22 cellular contexts compared by ENCODE assay signal in the genomic region with DNA sequence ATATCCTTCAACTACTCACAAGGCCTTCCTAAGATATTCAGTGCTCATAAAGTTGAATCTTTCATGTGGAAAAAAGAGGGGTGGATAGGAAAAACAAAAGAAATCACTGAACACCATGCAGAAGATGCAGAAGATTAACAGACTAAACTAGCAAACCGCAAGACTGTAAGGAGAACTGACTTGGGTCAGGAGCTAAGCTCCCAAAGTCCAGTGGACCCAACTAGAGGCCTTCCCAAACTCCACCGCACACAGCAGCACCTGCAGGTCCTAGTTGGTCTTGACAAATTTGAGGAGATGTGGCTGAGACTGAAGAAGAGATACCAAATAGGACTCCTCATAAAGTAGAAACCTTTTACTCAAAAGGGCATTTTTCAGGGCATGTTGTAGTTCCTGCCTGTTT. TPM values are rescaled to one million over a fixed set of nuclear protein-coding genes. Genes with fewer than 3 reads are reported as not detected.
DNase-seq lines count a peak whose midpoint lies in the region; ATAC-seq and TF ChIP-seq lines count a peak whose summit lies in the region.
"Had no signal": no experiment of that assay in that cellular context is flagged by ENCODE, and none has a peak within 500 bp of the region (broad histone marks: within the 10 kb centered on the region; RNA-seq: fewer than 3 reads in every experiment).

No MANE protein-coding gene starts in this region.

- intact Hi-C loops in CD4-positive, alpha-beta memory T cell (cut with micrococcal nuclease) = no loop called here
- intact Hi-C loops in activated B cell treated with CpG ODN at 0.5 μM for 24 hours (cut with micrococcal nuclease) = no loop called here

- peaks cover 13 to 47% of the 10 kb centered on the region in 2 donors for H3K36me3 Mint-ChIP-seq in CD4-positive, alpha-beta memory T cell
- H3K36me3 Mint-ChIP-seq in H9 (ENCODE audit: insufficient read depth in 1 of 3, low read depth in 3 of 3) (peaks cover 14 to 35% (median 24%) of the 10 kb centered on the region in 3 experiments), activated B cell treated with CpG ODN at 0.5 μM for 24 hours (ENCODE audit: low read depth) (peaks cover 31% of the 10 kb centered on the region), mesothelial cell of epicardium (peaks cover 2% of the 10 kb centered on the region)

- H2BK120ac ChIP-seq in H9 (ENCODE audit: low read depth, low read length, poor library complexity, severe bottlenecking) = no peak overlapping the region

- no peak overlapping the region for H2AFZ ChIP-seq in H9 (ENCODE audit: low read length)

- no peak overlapping the region for H3K4me3 ChIP-seq in CD4-positive, alpha-beta memory T cell (ENCODE audit: low read length in 2 of 2)
- H3K4me3 ChIP-seq: colonic mucosa, left ventricle myocardium inferior, mucosa of descending colon, SK-N-MC, suprapubic skin had no signal

- no peak overlapping the region for H2BK12ac ChIP-seq in H9 (ENCODE audit: insufficient read length, low read depth, low read length)

- H4K8ac ChIP-seq in H9 (replicated peaks; ENCODE audit: insufficient read length, low read depth, low read length) = no peak overlapping the region

- no peak overlapping the region for H4K5ac ChIP-seq in H9 (ENCODE audit: insufficient read length, low read depth, low read length)

- H2BK15ac ChIP-seq in H9 (ENCODE audit: low read depth, low read length) = no peak overlapping the region

- no peak overlapping the region for H3K4me2 ChIP-seq in H9 (ENCODE audit: insufficient read depth, insufficient read length, low read length)

- H3K9ac ChIP-seq in H9 (ENCODE audit: extremely low read depth, insufficient read length, low read length) = no peak overlapping the region

- H3K27me3 ChIP-seq in CD4-positive, alpha-beta memory T cell (ENCODE audit: insufficient read depth, low read length) = no peaks in the 10 kb centered on the region
- H3K27me3 ChIP-seq in H9 (ENCODE audit: insufficient read depth, low read length) = no peaks in the 10 kb centered on the region
- H3K27me3 ChIP-seq: colonic mucosa, suprapubic skin had no signal

- POLR2A ChIA-PET in CD4-positive, alpha-beta memory T cell (lab: Charles Lee; ENCODE audit: partially characterized antibody) = interaction anchor here (6.7 kb wide), 1 partner anchor 81 kb away, joined by 107 read pairs; no protein-coding TSS in a partner anchor
- POLR2A ChIA-PET in activated B cell treated with CpG ODN at 0.5 μM for 24 hours (lab: Charles Lee) = no interaction called here

- H3K79me1 ChIP-seq in H9 (ENCODE audit: insufficient read depth, low read depth, low read length, poor library complexity, severe bottlenecking) = peaks cover 3% of the 10 kb centered on the region

- no peak overlapping the region for H2BK20ac ChIP-seq in H9 (ENCODE audit: low read depth, low read length, poor library complexity, severe bottlenecking)

- H3K23me2 ChIP-seq in H9 (ENCODE audit: insufficient read length, low read depth, low read length, poor library complexity, severe bottlenecking) = peaks cover 6% of the 10 kb centered on the region

- peaks cover 4% of the 10 kb centered on the region for H3K36me3 ChIP-seq in CD4-positive, alpha-beta memory T cell (ENCODE audit: insufficient read depth, low read length)
- H3K36me3 ChIP-seq: colonic mucosa, left ventricle myocardium inferior, suprapubic skin had no signal

- DNase-seq in CD4-positive, alpha-beta memory T cell = no peak
- DNase-seq in H9 = no peak
- DNase-seq in activated B cell treated with CpG ODN at 0.5 μM for 24 hours = no peak
- DNase-seq in mesothelial cell of epicardium (ENCODE audit: low spot score in 2 of 2, unreplicated experiment in 2 of 2) = no peak
- no peak for DNase-seq in iPS-NIHi7 (ENCODE audit: extremely low spot score)
- DNase-seq in NCI-H2227 (lab: John Stamatoyannopoulos, UW; ENCODE audit: unreplicated experiment) = no peak
- DNase-seq: colonic mucosa; DMS79; effector memory CD8-positive, alpha-beta T cell; foreskin melanocyte; HCEC 1CT; left ventricle myocardium inferior; mucosa of descending colon; NCI-H1092; NCI-H2029 treated with DMSO at 0.1 percent for 48 hours; T-helper 9 cell had no signal

- H3K23ac ChIP-seq in H9 (ENCODE audit: insufficient read length, low read depth, low read length) = no peak overlapping the region

- peaks cover 0 to 5% (median 0%) of the 10 kb centered on the region in 8 donors for H3K9me3 Mint-ChIP-seq in CD4-positive, alpha-beta memory T cell
- H3K9me3 Mint-ChIP-seq in H9 (peaks cover 9 to 19% of the 10 kb centered on the region in 2 experiments), activated B cell treated with CpG ODN at 0.5 μM for 24 hours (no peaks in the 10 kb centered on the region), mesothelial cell of epicardium (no peaks in the 10 kb centered on the region)
- H3K9me3 Mint-ChIP-seq: effector memory CD8-positive, alpha-beta T cell had no signal

- no CpG with 5 or more reads among the region's 2 CpGs for WGBS in H9 (ENCODE audit: extremely low coverage, insufficient read length, low lambda C conversion rate)

- CTCF ChIA-PET in CD4-positive, alpha-beta memory T cell (lab: Charles Lee; ENCODE audit: partially characterized antibody) = interaction anchor here (1.2 to 1.5 kb wide), 3 partner anchors 48 to 180 kb away, joined by 3 to 5 read pairs (median 3); a partner anchor contains a TSS
- CTCF ChIA-PET in activated B cell treated with CpG ODN at 0.5 μM for 24 hours (lab: Charles Lee) = interaction anchor here (1.0 kb wide), 1 partner anchor 280 kb away, joined by 3 read pairs; no protein-coding TSS in a partner anchor

- no peak overlapping the region for H3K18ac ChIP-seq in H9 (ENCODE audit: insufficient read length, low read depth, low read length)

- H3K14ac ChIP-seq in H9 (ENCODE audit: insufficient read depth, low read length) = no peak overlapping the region

- no peak overlapping the region for H3K4ac ChIP-seq in H9 (ENCODE audit: low read depth, low read length)

- no peak overlapping the region for H2AK5ac ChIP-seq in H9 (ENCODE audit: insufficient read length, low read length)

- H3K4me1 Mint-ChIP-seq in CD4-positive, alpha-beta memory T cell = peaks cover 47 to 84% (median 65%) of the 10 kb centered on the region in 4 donors
- H3K4me1 Mint-ChIP-seq in H9 (peaks cover 49 to 50% of the 10 kb centered on the region in 2 experiments), activated B cell treated with CpG ODN at 0.5 μM for 24 hours (peaks cover 51% of the 10 kb centered on the region), mesothelial cell of epicardium (peaks cover 20% of the 10 kb centered on the region)

- H4K91ac ChIP-seq in H9 (ENCODE audit: insufficient read length, low read depth, low read length) = no peak overlapping the region

- no peaks in the 10 kb centered on the region for H3K9me3 ChIP-seq in CD4-positive, alpha-beta memory T cell (ENCODE audit: control insufficient read depth in 1 of 2, low read length in 2 of 2)
- peaks cover 2% of the 10 kb centered on the region for H3K9me3 ChIP-seq in H9 (ENCODE audit: control insufficient read depth, low read depth, low read length)
- H3K9me3 ChIP-seq: colonic mucosa, left ventricle myocardium inferior, mucosa of descending colon, suprapubic skin had no signal

- no peaks in the 10 kb centered on the region for H4K20me1 ChIP-seq in H9 (ENCODE audit: control insufficient read depth, insufficient read depth, insufficient read length)

- no peak for ATAC-seq in activated B cell treated with CpG ODN at 0.5 μM for 24 hours (ENCODE audit: low read depth)
- ATAC-seq in HG02981 (IDR thresholded peaks at IDR 0.05; ENCODE audit: unreplicated experiment) = no peak
- ATAC-seq: effector memory CD8-positive, alpha-beta T cell; esophagus mucosa; mucosa of descending colon had no signal

- H2BK5ac ChIP-seq in H9 (ENCODE audit: insufficient read length, low read length) = no peak overlapping the region

- peaks cover 71% of the 10 kb centered on the region for H3K4me1 ChIP-seq in CD4-positive, alpha-beta memory T cell (ENCODE audit: insufficient read depth, low read length)
- H3K4me1 ChIP-seq in H9 (ENCODE audit: insufficient read depth, low read length) = peaks cover 22% of the 10 kb centered on the region; the same call in 1 of the 2 replicates

- H3K27me3 Mint-ChIP-seq in CD4-positive, alpha-beta memory T cell = no peaks in the 10 kb centered on the region
- no peaks in the 10 kb centered on the region; the same call in 1 of the 2 replicates for H3K27me3 Mint-ChIP-seq in H9 (ENCODE audit: low read depth)
- H3K27me3 Mint-ChIP-seq in activated B cell treated with CpG ODN at 0.5 μM for 24 hours = no peaks in the 10 kb centered on the region
- H3K27me3 Mint-ChIP-seq in mesothelial cell of epicardium (ENCODE audit: low read depth) = no peaks in the 10 kb centered on the region
- H3K27me3 Mint-ChIP-seq: effector memory CD8-positive, alpha-beta T cell had no signal

- peaks cover 10% of the 10 kb centered on the region; the same call in 1 of the 2 replicates for H3K79me2 ChIP-seq in H9 (ENCODE audit: insufficient read depth, low read length)

- peak overlapping the region in 6 of 7 donors; percentile 30 to 99 (median 74) for H3K27ac Mint-ChIP-seq in CD4-positive, alpha-beta memory T cell
- peak overlapping the region in 2 of 3 experiments; percentile 10 to 75; a peak in 3 of 7 replicates for H3K27ac Mint-ChIP-seq in H9
- peak overlapping the region; percentile 32 for H3K27ac Mint-ChIP-seq in activated B cell treated with CpG ODN at 0.5 μM for 24 hours
- peak overlapping the region; percentile 58 for H3K27ac Mint-ChIP-seq in mesothelial cell of epicardium
- H3K27ac Mint-ChIP-seq: progenitor cell of endocrine pancreas had no signal

- peak overlapping the region in 1 of 8 donors; percentile 35 for H3K4me3 Mint-ChIP-seq in CD4-positive, alpha-beta memory T cell
- H3K4me3 Mint-ChIP-seq in H9 = no peak overlapping the region
- H3K4me3 Mint-ChIP-seq in activated B cell treated with CpG ODN at 0.5 μM for 24 hours = no peak overlapping the region
- H3K4me3 Mint-ChIP-seq in mesothelial cell of epicardium = no peak overlapping the region

- TF ChIP-seq CTCF in H9 (conservative IDR thresholded peaks at IDR 0.05) (no peak), activated B cell treated with CpG ODN at 0.5 μM for 24 hours (IDR thresholded peaks at IDR 0.05) (no peak), mesothelial cell of epicardium (IDR thresholded peaks at IDR 0.05; ENCODE audit: unreplicated experiment) (no peak)

- no peak overlapping the region for H3K56ac ChIP-seq in H9 (ENCODE audit: insufficient read length, low read depth, low read length)

- H3K27ac ChIP-seq in CD4-positive, alpha-beta memory T cell (ENCODE audit: low read depth, low read length) = no peak overlapping the region
- H3K27ac ChIP-seq in H9 (ENCODE audit: insufficient read length, low read depth, low read length) = no peak overlapping the region
- H3K27ac ChIP-seq: colonic mucosa, left ventricle myocardium inferior, RWPE1, SK-N-MC, suprapubic skin had no signal

- H3T11ph ChIP-seq in H9 (ENCODE audit: low read length) = no peak overlapping the region

RNA-seq across cellular contexts. Expression of a gene that starts 3.3 kb away (rescaled TPM):
- total RNA-seq in CD4-positive, alpha-beta memory T cell = 10 to 100 TPM; 38.7 to 39.0 TPM
- 10 to 100 TPM; 13.1 to 31.0 TPM for polyA plus RNA-seq in CD4-positive, alpha-beta memory T cell
- total RNA-seq in H9 (2021) (24.6 and 25.1 TPM in 2 replicates), activated B cell treated with CpG ODN at 0.5 μM for 24 hours (20.5 and 21.8 TPM in 2 replicates), mesothelial cell of epicardium (17.5 to 18.4 TPM (median 17.6 TPM) in 3 replicates)

RNA-seq across cellular contexts. Expression of a gene that starts 46.9 kb away (rescaled TPM):
- total RNA-seq in CD4-positive, alpha-beta memory T cell = 10 to 100 TPM; 11.9 to 13.7 TPM
- 1 to 10 TPM; 8.1 to 8.4 TPM for polyA plus RNA-seq in CD4-positive, alpha-beta memory T cell
- total RNA-seq in H9 (2021) = 48.7 and 50.2 TPM in 2 replicates
- total RNA-seq in activated B cell treated with CpG ODN at 0.5 μM for 24 hours = 10.5 and 11.0 TPM in 2 replicates
- total RNA-seq in mesothelial cell of epicardium = 41.5 to 49.2 TPM (median 43.8 TPM) in 3 replicates
